In the genomic region with DNA sequence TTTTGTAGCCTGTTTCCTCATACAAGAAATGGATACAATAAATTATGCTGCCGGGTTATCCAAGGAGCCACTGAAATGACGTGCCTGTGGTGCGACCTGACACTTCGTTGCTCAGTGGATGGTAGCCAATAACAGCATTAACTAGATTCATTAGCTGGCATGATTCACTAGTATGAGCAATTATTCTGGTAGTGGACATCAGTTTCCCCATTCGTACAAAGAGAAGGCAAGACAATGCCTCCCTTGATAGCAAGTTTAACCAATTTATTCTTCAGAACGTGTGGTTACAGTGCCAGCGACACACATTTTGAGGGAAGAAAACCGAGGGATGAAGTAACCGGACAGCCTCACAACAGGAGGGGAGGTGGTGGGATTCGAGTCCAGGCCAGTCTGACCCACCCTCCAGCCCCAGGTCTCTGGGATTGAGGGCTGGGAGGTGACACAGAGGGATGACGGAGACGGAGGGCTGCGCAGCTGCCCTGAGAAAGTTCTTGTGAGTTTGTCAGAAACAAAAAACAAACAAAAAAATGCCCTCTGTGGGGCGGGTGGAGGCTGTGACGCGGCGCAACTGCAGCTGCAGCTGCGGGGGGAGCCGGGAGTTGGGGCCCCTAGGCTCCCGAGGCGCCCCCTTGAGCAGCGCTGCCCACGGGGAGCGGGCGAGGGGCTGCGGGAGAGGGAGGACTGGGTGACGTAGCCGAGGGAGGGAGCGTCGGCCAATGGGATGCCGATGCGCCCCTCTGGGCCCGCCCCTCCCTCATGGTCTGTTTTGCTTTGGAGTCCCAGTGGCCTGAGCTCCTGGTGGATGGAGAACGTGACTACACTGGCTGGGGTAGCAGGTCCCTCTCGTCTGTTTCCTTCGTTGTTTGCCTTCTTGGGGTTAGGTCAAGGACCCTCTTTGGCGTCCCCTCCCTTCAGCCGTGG, we compare ENCODE assay signal across 27 cellular contexts. TPM values are rescaled to one million over a fixed set of nuclear protein-coding genes. Genes with fewer than 3 reads are reported as not detected.
DNase-seq lines count a peak whose midpoint lies in the region; ATAC-seq, FAIRE-seq and TF ChIP-seq lines count a peak whose summit lies in the region.
"Had no signal": no experiment of that assay in that cellular context is flagged by ENCODE, and none has a peak within 500 bp of the region (broad histone marks: within the 10 kb centered on the region; RNA-seq: fewer than 3 reads in every experiment).

No MANE protein-coding gene starts in this region.

- H3K9me3 ChIP-seq in HepG2 (ENCODE audit: low read length) = no peaks in the 10 kb centered on the region
- H3K9me3 ChIP-seq in right lobe of liver = no peaks in the 10 kb centered on the region
- H3K9me3 ChIP-seq: body of pancreas, gastroesophageal sphincter, MG63, psoas muscle, suprapubic skin had no signal

- intact Hi-C loops in HepG2 (cut with micrococcal nuclease; ENCODE audit: unreplicated experiment) (no loop called here), right lobe of liver (cut with DNase I) (no loop called here)

- H2BK120ac ChIP-seq in mesendoderm (ENCODE audit: low read depth, low read length) = no peak overlapping the region

- no peaks in the 10 kb centered on the region for H3K36me3 Mint-ChIP-seq in endothelial cell (ENCODE audit: low read depth, unreplicated experiment)

- H3K9me3 Mint-ChIP-seq in endothelial cell (ENCODE audit: unreplicated experiment) = no peaks in the 10 kb centered on the region
- H3K9me3 Mint-ChIP-seq: activated naive CD4-positive, alpha-beta T cell treated with anti-CD3 and anti-CD28 coated beads, Interleukin-2, amount 50 U/mL, for 72 hours; activated T-cell treated with anti-CD3 and anti-CD28 coated beads, Interleukin-2, amount 50 U/mL, for 24 hours had no signal

- H3K27ac Mint-ChIP-seq in endothelial cell (ENCODE audit: unreplicated experiment) = no peak overlapping the region
- H3K27ac Mint-ChIP-seq: activated naive CD4-positive, alpha-beta T cell treated with anti-CD3 and anti-CD28 coated beads, Interleukin-2, amount 50 U/mL, for 72 hours; activated T-cell treated with anti-CD3 and anti-CD28 coated beads, Interleukin-2, amount 50 U/mL, for 24 hours; naive thymus-derived CD4-positive, alpha-beta T cell had no signal

- H3K27me3 ChIP-seq in HepG2 (ENCODE audit: control insufficient read depth in 1 of 2, insufficient read depth in 2 of 2, low read length in 2 of 2) = peaks cover 22 to 67% of the 10 kb centered on the region in 2 experiments
- H3K27me3 ChIP-seq in right lobe of liver = peaks cover 19 to 44% of the 10 kb centered on the region in 2 donors
- H3K27me3 ChIP-seq in mesendoderm (ENCODE audit: insufficient read depth, low read length, poor library complexity) = peaks cover 42% of the 10 kb centered on the region
- H3K27me3 ChIP-seq: MG63 had no signal

- H3K18ac ChIP-seq in mesendoderm (ENCODE audit: low read length) = no peak overlapping the region

- no peak overlapping the region for H3K9ac ChIP-seq in HepG2 (ENCODE audit: insufficient read depth, low read depth, low read length)
- H3K9ac ChIP-seq in mesendoderm (ENCODE audit: low read length) = no peak overlapping the region

- peaks cover 22% of the 10 kb centered on the region for H3K4me1 ChIP-seq in HepG2 (ENCODE audit: insufficient read depth, low read length)
- peaks cover 0 to 15% (median 0%) of the 10 kb centered on the region in 4 donors for H3K4me1 ChIP-seq in right lobe of liver
- peaks cover 2% of the 10 kb centered on the region for H3K4me1 ChIP-seq in mesendoderm (ENCODE audit: control insufficient read depth, low read depth, low read length)
- H3K4me1 ChIP-seq: psoas muscle had no signal

- 15% methylated on average over 24 of the region's 38 CpGs for WGBS in HepG2 (ENCODE audit: low lambda C conversion rate)
- 9% methylated on average over 23 of the region's 38 CpGs for WGBS in right lobe of liver (ENCODE audit: insufficient coverage, low coverage, low lambda C conversion rate, missing lambda C conversion rate)
- no CpG with 5 or more reads among the region's 38 CpGs for WGBS in mesendoderm (ENCODE audit: extremely low coverage, insufficient coverage, low lambda C conversion rate)

- no peaks in the 10 kb centered on the region for H3K36me3 ChIP-seq in HepG2 (replicated peaks in 1 of 2; ENCODE audit: control insufficient read depth in 1 of 2, insufficient read depth in 2 of 2, low read length in 2 of 2)
- no peaks in the 10 kb centered on the region for H3K36me3 ChIP-seq in right lobe of liver
- no peaks in the 10 kb centered on the region for H3K36me3 ChIP-seq in mesendoderm (ENCODE audit: control insufficient read depth, insufficient read depth, low read length)
- H3K36me3 ChIP-seq: gastroesophageal sphincter, MG63, suprapubic skin had no signal

- in situ Hi-C loops in HepG2 (cut with HindIII; ENCODE audit: extremely low pct_ligation_motif_present, low pct_unique_long_range_greater_than_20kb) = no loop called here

- H2BK15ac ChIP-seq in mesendoderm (replicated peaks; ENCODE audit: low read depth) = no peak overlapping the region

- peak overlapping the region; percentile 51; the same call in 1 of the 2 replicates for H3K4me2 ChIP-seq in HepG2 (ENCODE audit: low read depth, low read length)
- no peak overlapping the region for H3K4me2 ChIP-seq in mesendoderm (ENCODE audit: low read length)
- H3K4me2 ChIP-seq: smooth muscle cell had no signal

- no peak overlapping the region for H3K4me3 Mint-ChIP-seq in endothelial cell (ENCODE audit: unreplicated experiment)
- H3K4me3 Mint-ChIP-seq: activated T-cell treated with anti-CD3 and anti-CD28 coated beads, Interleukin-2, amount 50 U/mL, for 24 hours had no signal

- H2AFZ ChIP-seq in HepG2 (ENCODE audit: low read length) = no peak overlapping the region

- BruUV-seq in HepG2 (replicated peaks; lab: Mats Ljungman, UMichigan) = no TSS peak

- TF ChIP-seq EP300 in HepG2 (IDR thresholded peaks at IDR 0.05; ENCODE audit: low read depth in 2 of 2, low read length in 2 of 2) (no peak), HepG2 (CRISPR knock-in tag; IDR thresholded peaks at IDR 0.05; ENCODE audit: borderline replicate concordance) (no peak)

- no peaks in the 10 kb centered on the region for H3K4me1 Mint-ChIP-seq in endothelial cell (ENCODE audit: unreplicated experiment)

- no peak overlapping the region for H3K23ac ChIP-seq in mesendoderm (ENCODE audit: low read length)

- no peak for TF ChIP-seq POLR2A in HepG2 (IDR thresholded peaks at IDR 0.05; ENCODE audit: insufficient read depth in 1 of 2, low read depth in 2 of 2, low read length in 2 of 2)
- no peak for TF ChIP-seq POLR2A in right lobe of liver (IDR thresholded peaks at IDR 0.05)

- TF ChIP-seq CTCF in HepG2 (CRISPR knock-in tag; IDR thresholded peaks at IDR 0.05) (no peak), right lobe of liver (IDR thresholded peaks at IDR 0.05) (no peak), endothelial cell (IDR thresholded peaks at IDR 0.05; ENCODE audit: unreplicated experiment) (no peak)

- DNase-seq in HepG2 (ENCODE audit: low spot score) = peak; percentile 24
- no peak for DNase-seq in right lobe of liver
- peak; percentile 55 for DNase-seq in endothelial cell (ENCODE audit: low spot score)
- peak; percentile 87 for DNase-seq in mesendoderm
- DNase-seq in NCI-H526 (lab: John Stamatoyannopoulos, UW) = no peak
- no peak for DNase-seq in NOMO-1 treated with DMSO at 0.1 percent for 48 hours (lab: John Stamatoyannopoulos, UW; ENCODE audit: unreplicated experiment)
- no peak for DNase-seq in activated CD4-positive, CD25-positive, alpha-beta regulatory T cell treated with anti-CD3 and anti-CD28 coated beads, Interleukin-2, amount 50 U/mL, for 72 hours
- no peak for DNase-seq in activated gamma-delta T cell treated with Interleukin-2 at 50 U/mL for 16 hours
- DNase-seq: activated CD4-positive, alpha-beta T cell treated with anti-CD3 and anti-CD28 coated beads, Interleukin-2, amount 50 U/mL, for 48 hours; activated T-cell treated with anti-CD3 and anti-CD28 coated beads, Interleukin-2, amount 50 U/mL, for 24 hours; body of pancreas; C1 segment of cervical spinal cord; cortex of kidney; erythroblast; GF-D8; MG63; naive thymus-derived CD4-positive, alpha-beta T cell; NCI-H1694; NCI-H2227 treated with DMSO at 0.1 percent for 48 hours; psoas muscle; stimulated activated CD8-positive, alpha-beta memory T cell treated with anti-CD3 and anti-CD28 coated beads, Interleukin-4, amount 100 ng/mL, for 48 hours had no signal

- H3K79me2 ChIP-seq in HepG2 (ENCODE audit: insufficient read depth, low read length) (no peaks in the 10 kb centered on the region), mesendoderm (ENCODE audit: control insufficient read depth, insufficient read depth, low read length) (no peaks in the 10 kb centered on the region)

- FAIRE-seq in HepG2 (lab: Jason Lieb, UNC) = no peak
- FAIRE-seq: GM12892 had no signal

- CTCF ChIA-PET in HepG2 (lab: Yijun Ruan, JAX; ENCODE audit: low intra/inter-chr PET ratio, low total read pairs) = no interaction called here

- no peak overlapping the region for H3K27ac ChIP-seq in HepG2 (ENCODE audit: extremely low read length, insufficient read depth, low read length)
- no peak overlapping the region for H3K27ac ChIP-seq in right lobe of liver
- no peak overlapping the region for H3K27ac ChIP-seq in mesendoderm (ENCODE audit: low read depth, low read length)
- H3K27ac ChIP-seq: body of pancreas, gastroesophageal sphincter, psoas muscle, RWPE1, suprapubic skin had no signal

- peaks cover 22% of the 10 kb centered on the region for H3K27me3 Mint-ChIP-seq in endothelial cell (ENCODE audit: unreplicated experiment)

- no peak overlapping the region for H2BK5ac ChIP-seq in mesendoderm (ENCODE audit: low read length)

- no peak overlapping the region for H3K4ac ChIP-seq in mesendoderm (ENCODE audit: low read depth, low read length)

- no peak overlapping the region for H4K8ac ChIP-seq in mesendoderm (ENCODE audit: low read depth, low read length)

- H4K5ac ChIP-seq in mesendoderm (ENCODE audit: low read length) = no peak overlapping the region

- POLR2A ChIA-PET in HepG2 (lab: Yijun Ruan, JAX) = no interaction called here

- H2AK5ac ChIP-seq in mesendoderm (ENCODE audit: low read length) = no peak overlapping the region

- no peak for TF ChIP-seq RAD21 in HepG2 (CRISPR knock-in tag; IDR thresholded peaks at IDR 0.05)

- H3K4me3 ChIP-seq in HepG2 (replicated peaks in 1 of 3; ENCODE audit: insufficient read depth in 1 of 3, low read depth in 2 of 3, low read length in 3 of 3) (peak overlapping the region in 1 of 3 experiments; percentile 27; a peak in 1 of 6 replicates), right lobe of liver (no peak overlapping the region), mesendoderm (ENCODE audit: low read length) (no peak overlapping the region)
- H3K4me3 ChIP-seq: body of pancreas, gastroesophageal sphincter, MG63, psoas muscle, smooth muscle cell, suprapubic skin had no signal

- H4K20me1 ChIP-seq in HepG2 (ENCODE audit: insufficient read depth, low read length) = 0 out of 2 replicates have a peak, but pooled peaks cover 4% of the 10 kb centered on the region

- ATAC-seq in HepG2 = peak; percentile 86
- no peak for ATAC-seq in right lobe of liver
- ATAC-seq: activated naive CD4-positive, alpha-beta T cell treated with anti-CD3 and anti-CD28 coated beads, Interleukin-2, amount 50 U/mL, for 72 hours; body of pancreas; gastroesophageal sphincter; naive thymus-derived CD4-positive, alpha-beta T cell; psoas muscle had no signal

- H3K79me1 ChIP-seq in mesendoderm (ENCODE audit: low read length) = no peaks in the 10 kb centered on the region

- H3K56ac ChIP-seq in mesendoderm (ENCODE audit: low read length) = no peak overlapping the region

RNA-seq across cellular contexts. Expression of gene LHX2, which starts 10.9 kb away (rescaled TPM):
- total RNA-seq in HepG2 (2016; rRNA removed; fragmentation: Illumina TruSeq; extraction: Trizol) = not detected in 2 replicates
- total RNA-seq in HepG2 (2016; cell fraction: cytosol; rRNA removed; fragmentation: Illumina TruSeq; extraction: Trizol; ENCODE audit: low read depth) = not detected in 2 replicates
- not detected in 2 replicates for total RNA-seq in HepG2 (2016; cell fraction: insoluble cytoplasmic fraction; rRNA removed; fragmentation: Illumina TruSeq; extraction: Trizol)
- not detected in 2 replicates for total RNA-seq in HepG2 (2016; cell fraction: membrane; rRNA removed; fragmentation: Illumina TruSeq; extraction: Trizol)
- not detected in 2 replicates for total RNA-seq in HepG2 (2016; cell fraction: nucleus; rRNA removed; fragmentation: Illumina TruSeq; extraction: Trizol)
- not detected in 2 replicates for polyA plus RNA-seq in HepG2 (2011; rRNA removed)
- not detected in 2 replicates for polyA plus RNA-seq in HepG2 (2011; cell fraction: cytosol; rRNA removed)
- polyA plus RNA-seq in HepG2 (2011; cell fraction: nucleus; rRNA removed) = 0.12 TPM in 1 of 2 replicates, not detected in the other
- not detected in 2 replicates for polyA plus RNA-seq in HepG2 (2012)
- not detected in 2 replicates for polyA plus RNA-seq in HepG2 (2016; cell fraction: cytosol; fragmentation: Illumina TruSeq; extraction: Trizol; ENCODE audit: low read depth)
- polyA plus RNA-seq in HepG2 (2016; cell fraction: insoluble cytoplasmic fraction; fragmentation: Illumina TruSeq; extraction: Trizol; ENCODE audit: low read depth) = not detected in 2 replicates
- polyA plus RNA-seq in HepG2 (2016; cell fraction: membrane; fragmentation: Illumina TruSeq; extraction: Trizol; ENCODE audit: low read depth) = not detected in 2 replicates
- not detected in 2 replicates for polyA plus RNA-seq in HepG2 (2016; cell fraction: nucleus; fragmentation: Illumina TruSeq; extraction: Trizol; ENCODE audit: insufficient read depth, low read depth)
- polyA minus RNA-seq in HepG2 (2011; rRNA and poly(A)+ RNA removed; ENCODE audit: low replicate concordance) = 16.6 TPM in 1 of 2 replicates, not detected in the other
- polyA minus RNA-seq in HepG2 (2011; cell fraction: cytosol; rRNA and poly(A)+ RNA removed) = 0.44 TPM in 1 of 2 replicates, not detected in the other
- not detected in 2 replicates for polyA minus RNA-seq in HepG2 (2011; cell fraction: nucleus; rRNA and poly(A)+ RNA removed)
- total RNA-seq in right lobe of liver = 1 to 10 TPM in 5 of 6 experiments, under 1 TPM in 1; 0.64 to 5.0 (median 3.0) TPM
- total RNA-seq in endothelial cell (ENCODE audit: unreplicated experiment) = not detected
- 0.52 TPM for polyA plus RNA-seq in mesendoderm (2013, experiment 1 of 2)
- 0.49 TPM for polyA plus RNA-seq in mesendoderm (2013, experiment 2 of 2)
- total RNA-seq: activated naive CD4-positive, alpha-beta T cell treated with anti-CD3 and anti-CD28 coated beads, Interleukin-2, amount 50 U/mL, for 72 hours; body of pancreas; gastroesophageal sphincter; naive thymus-derived CD4-positive, alpha-beta T cell; psoas muscle; smooth muscle cell had no signal
- polyA plus RNA-seq: naive thymus-derived CD4-positive, alpha-beta T cell; psoas muscle; smooth muscle cell had no signal

Comparison
In these comparisons a context has a peak if more than half of its experiments do, and no peak if none do; other contexts are left out.
1. DNase-seq: peak in HepG2 (single experiment), endothelial cell (single experiment) and mesendoderm (single experiment); none in right lobe of liver (0 of 3), NCI-H526 (0 of 2), NOMO-1 treated with DMSO at 0.1 percent for 48 hours (single experiment), activated CD4-positive, CD25-positive, alpha-beta regulatory T cell treated with anti-CD3 and anti-CD28 coated beads, Interleukin-2, amount 50 U/mL, for 72 hours (single experiment) and activated gamma-delta T cell treated with Interleukin-2 at 50 U/mL for 16 hours (single experiment).